26 cellular contexts compared by ENCODE assay signal in the genomic region with DNA sequence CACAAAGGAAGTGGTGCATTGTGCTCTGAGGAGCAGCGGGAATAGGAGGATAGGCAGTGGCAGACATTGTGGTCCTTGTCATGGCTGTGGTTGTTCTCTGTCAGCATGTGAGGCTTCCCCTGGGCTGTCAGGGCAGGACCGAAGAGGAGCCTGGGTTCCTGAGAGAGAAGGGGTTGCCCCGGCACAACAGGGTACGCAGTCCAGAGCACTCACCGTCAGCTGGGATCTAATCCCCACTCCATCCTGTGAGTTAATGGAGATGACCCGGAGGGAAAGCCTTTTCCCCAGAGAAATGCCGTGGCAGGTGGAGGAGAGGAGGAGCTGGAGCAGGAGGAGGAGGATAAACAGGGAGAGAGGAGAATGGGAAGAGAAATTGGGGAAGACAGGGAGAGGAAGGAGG.
DNase-seq lines count a peak whose midpoint lies in the region; ATAC-seq, FAIRE-seq and TF ChIP-seq lines count a peak whose summit lies in the region.
"Had no signal": no experiment of that assay in that cellular context is flagged by ENCODE, and none has a peak within 500 bp of the region (broad histone marks: within the 10 kb centered on the region; RNA-seq: fewer than 3 reads in every experiment).

No MANE protein-coding gene starts in this region.

- DNase-seq in activated CD8-positive, alpha-beta T cell treated with anti-CD3 and anti-CD28 coated beads, Interleukin-2, amount 10 ng/mL, durations not matched to agents 7 days and 5 days: peak; percentile 13
- DNase-seq in activated CD8-positive, alpha-beta T cell treated with anti-CD3 and anti-CD28 coated beads for 36 hours: no peak
- DNase-seq in NCI-H524 treated with DMSO at 0.1 percent for 48 hours (lab: John Stamatoyannopoulos, UW): peak; percentile 49
- peak; percentile 47 for DNase-seq in esophagus muscularis mucosa (ENCODE audit: extremely low spot score)
- no peak for DNase-seq in GM10248 (ENCODE audit: extremely low spot score)
- DNase-seq in small intestine: no peak
- DNase-seq: Caco-2; CD4-positive, alpha-beta T cell; GF-D8; HFFc6; KG1; MM.1S; NCI-H1092; NCI-H146; NCI-H2029 treated with DMSO at 0.1 percent for 48 hours; NCI-H446 treated with DMSO at 0.1 percent for 48 hours; NCI-H774; PC-3; RPMI8226; SIG-M5 had no signal

- FAIRE-seq in small intestine (lab: Jason Lieb, UNC): no peak
- FAIRE-seq: GM12891, GM18507 had no signal

- TF ChIP-seq POLR2A in esophagus muscularis mucosa (IDR thresholded peaks at IDR 0.05; ENCODE audit: low read depth): no peak

- no peak overlapping the region for H3K27ac Mint-ChIP-seq in activated CD8-positive, alpha-beta T cell treated with anti-CD3 and anti-CD28 coated beads, Interleukin-2, amount 10 ng/mL, durations not matched to agents 7 days and 5 days
- no peak overlapping the region for H3K27ac Mint-ChIP-seq in activated CD8-positive, alpha-beta T cell treated with anti-CD3 and anti-CD28 coated beads for 36 hours
- H3K27ac Mint-ChIP-seq: B cell; CD4-positive, alpha-beta T cell; HFFc6 had no signal

- ATAC-seq in activated CD8-positive, alpha-beta T cell treated with anti-CD3 and anti-CD28 coated beads, Interleukin-2, amount 10 ng/mL, durations not matched to agents 7 days and 5 days: no peak
- no peak for ATAC-seq in activated CD8-positive, alpha-beta T cell treated with anti-CD3 and anti-CD28 coated beads for 36 hours
- no peak for ATAC-seq in GM21515 (IDR thresholded peaks at IDR 0.05; ENCODE audit: unreplicated experiment)
- ATAC-seq: PC-3, SK-N-SH treated with all-trans-retinoic acid at 6 μM for 48 hours had no signal

- H3K9me3 ChIP-seq in esophagus muscularis mucosa: no peaks in the 10 kb centered on the region
- no peaks in the 10 kb centered on the region for H3K9me3 ChIP-seq in thymus (ENCODE audit: control insufficient read depth)
- no peaks in the 10 kb centered on the region for H3K9me3 ChIP-seq in small intestine (ENCODE audit: control insufficient read depth, low read depth)
- H3K9me3 ChIP-seq: Caco-2 had no signal

- intact Hi-C loops in activated CD8-positive, alpha-beta T cell treated with anti-CD3 and anti-CD28 coated beads for 36 hours (cut with micrococcal nuclease): no loop called here
- intact Hi-C loops in esophagus muscularis mucosa (cut with DNase I): no loop called here

- H3K4me1 Mint-ChIP-seq in activated CD8-positive, alpha-beta T cell treated with anti-CD3 and anti-CD28 coated beads, Interleukin-2, amount 10 ng/mL, durations not matched to agents 7 days and 5 days (ENCODE audit: low read depth): peaks cover 4% of the 10 kb centered on the region
- no peaks in the 10 kb centered on the region for H3K4me1 Mint-ChIP-seq in activated CD8-positive, alpha-beta T cell treated with anti-CD3 and anti-CD28 coated beads for 36 hours (ENCODE audit: low read depth)

- H3K4me3 ChIP-seq in esophagus muscularis mucosa: no peak overlapping the region
- H3K4me3 ChIP-seq in thymus (ENCODE audit: low read length): no peak overlapping the region
- H3K4me3 ChIP-seq in small intestine (ENCODE audit: low read depth in 1 of 2, low read length in 2 of 2): no peak overlapping the region

- peaks cover 0 to 32% (median 0%) of the 10 kb centered on the region in 4 donors for H3K27me3 ChIP-seq in esophagus muscularis mucosa
- no peaks in the 10 kb centered on the region for H3K27me3 ChIP-seq in thymus (ENCODE audit: control insufficient read depth, insufficient read depth)
- H3K27me3 ChIP-seq in small intestine (ENCODE audit: control insufficient read depth in 2 of 2, insufficient read depth in 2 of 2, low read length in 2 of 2): peaks cover 0 to 3% of the 10 kb centered on the region in 2 donors

- H3K4me1 ChIP-seq in esophagus muscularis mucosa: no peaks in the 10 kb centered on the region
- H3K4me1 ChIP-seq in thymus (ENCODE audit: control insufficient read depth, insufficient read depth, low read length): peaks cover 44% of the 10 kb centered on the region
- H3K4me1 ChIP-seq in small intestine (ENCODE audit: control insufficient read depth in 2 of 2, insufficient read depth in 1 of 2, low read depth in 1 of 2, low read length in 1 of 2): no peaks in the 10 kb centered on the region
- H3K4me1 ChIP-seq: Caco-2 had no signal

- CTCF ChIA-PET in activated CD8-positive, alpha-beta T cell treated with anti-CD3 and anti-CD28 coated beads, Interleukin-2, amount 10 ng/mL, durations not matched to agents 7 days and 5 days (lab: Charles Lee): no interaction called here
- CTCF ChIA-PET in activated CD8-positive, alpha-beta T cell treated with anti-CD3 and anti-CD28 coated beads for 36 hours (lab: Charles Lee): interaction anchor here (1.0 kb wide), 1 partner anchor 10 kb away, joined by 5 read pairs; no protein-coding TSS in a partner anchor
- CTCF ChIA-PET in GM10248 (lab: Yijun Ruan, JAX): interaction anchor here (1.2 to 3.1 kb wide), 2 partner anchors 13 to 21 kb away, joined by 4 to 8 read pairs; no protein-coding TSS in a partner anchor

- no peak for TF ChIP-seq CTCF in activated CD8-positive, alpha-beta T cell treated with anti-CD3 and anti-CD28 coated beads for 36 hours (IDR thresholded peaks at IDR 0.05)
- TF ChIP-seq CTCF in esophagus muscularis mucosa (IDR thresholded peaks at IDR 0.05) (no peak), GM10248 (IDR thresholded peaks at IDR 0.05; ENCODE audit: control extremely low read depth, extremely low read depth, low read depth, missing control alignments) (no peak)

- H3K4me3 Mint-ChIP-seq in activated CD8-positive, alpha-beta T cell treated with anti-CD3 and anti-CD28 coated beads, Interleukin-2, amount 10 ng/mL, durations not matched to agents 7 days and 5 days: no peak overlapping the region
- H3K4me3 Mint-ChIP-seq in activated CD8-positive, alpha-beta T cell treated with anti-CD3 and anti-CD28 coated beads for 36 hours: no peak overlapping the region
- H3K4me3 Mint-ChIP-seq: B cell; CD4-positive, alpha-beta T cell; HFFc6 had no signal

- no peak for TF ChIP-seq EP300 in esophagus muscularis mucosa (IDR thresholded peaks at IDR 0.05)

- H3K27ac ChIP-seq in esophagus muscularis mucosa (replicated peaks in 1 of 4) (no peak overlapping the region), thymus (ENCODE audit: low read depth) (peak overlapping the region; percentile 70), small intestine (ENCODE audit: low read depth in 1 of 2, low read length in 1 of 2) (no peak overlapping the region)

- peaks cover 46% of the 10 kb centered on the region for H3K27me3 Mint-ChIP-seq in activated CD8-positive, alpha-beta T cell treated with anti-CD3 and anti-CD28 coated beads, Interleukin-2, amount 10 ng/mL, durations not matched to agents 7 days and 5 days (ENCODE audit: low read depth)
- peaks cover 27% of the 10 kb centered on the region for H3K27me3 Mint-ChIP-seq in activated CD8-positive, alpha-beta T cell treated with anti-CD3 and anti-CD28 coated beads for 36 hours

- no peaks in the 10 kb centered on the region for H3K36me3 Mint-ChIP-seq in activated CD8-positive, alpha-beta T cell treated with anti-CD3 and anti-CD28 coated beads, Interleukin-2, amount 10 ng/mL, durations not matched to agents 7 days and 5 days (ENCODE audit: low read depth)
- H3K36me3 Mint-ChIP-seq in activated CD8-positive, alpha-beta T cell treated with anti-CD3 and anti-CD28 coated beads for 36 hours (ENCODE audit: low read depth): no peaks in the 10 kb centered on the region

- POLR2A ChIA-PET in activated CD8-positive, alpha-beta T cell treated with anti-CD3 and anti-CD28 coated beads, Interleukin-2, amount 10 ng/mL, durations not matched to agents 7 days and 5 days (lab: Charles Lee): no interaction called here
- POLR2A ChIA-PET in activated CD8-positive, alpha-beta T cell treated with anti-CD3 and anti-CD28 coated beads for 36 hours (lab: Charles Lee): no interaction called here
- POLR2A ChIA-PET in GM10248 (lab: Yijun Ruan, JAX): no interaction called here

- WGBS in esophagus muscularis mucosa: 82% methylated on average over 7 of the region's 7 CpGs
- 85% methylated on average over 7 of the region's 7 CpGs for WGBS in thymus
- WGBS in small intestine, 3 donors: 82 to 88% (median 87%) methylated on average over 7 of the region's 7 CpGs

- no peaks in the 10 kb centered on the region for H3K9me3 Mint-ChIP-seq in activated CD8-positive, alpha-beta T cell treated with anti-CD3 and anti-CD28 coated beads, Interleukin-2, amount 10 ng/mL, durations not matched to agents 7 days and 5 days (ENCODE audit: insufficient read depth)
- H3K9me3 Mint-ChIP-seq in activated CD8-positive, alpha-beta T cell treated with anti-CD3 and anti-CD28 coated beads for 36 hours: no peaks in the 10 kb centered on the region
- H3K9me3 Mint-ChIP-seq: CD4-positive, alpha-beta T cell; HFFc6 had no signal

- H3K36me3 ChIP-seq in esophagus muscularis mucosa (no peaks in the 10 kb centered on the region), thymus (ENCODE audit: control insufficient read depth, insufficient read depth) (no peaks in the 10 kb centered on the region), small intestine (ENCODE audit: control insufficient read depth in 2 of 2, insufficient read depth in 2 of 2, low read length in 2 of 2) (no peaks in the 10 kb centered on the region)

Comparison
In these comparisons a context has a peak if more than half of its experiments do, and no peak if none do; other contexts are left out.
1. DNase-seq: peak in activated CD8-positive, alpha-beta T cell treated with anti-CD3 and anti-CD28 coated beads, Interleukin-2, amount 10 ng/mL, durations not matched to agents 7 days and 5 days (single experiment), NCI-H524 treated with DMSO at 0.1 percent for 48 hours (single experiment) and esophagus muscularis mucosa (single experiment); none in activated CD8-positive, alpha-beta T cell treated with anti-CD3 and anti-CD28 coated beads for 36 hours (single experiment), GM10248 (single experiment) and small intestine (single experiment).